In genomic region chr10:6669269-6669859, GRCh38 we compare ENCODE assay signal across 9 cellular contexts.
A peak's percentile ranks its signal among the peaks of the same experiment; 100 is the strongest.
DNase-seq lines count a peak whose midpoint lies in the region; ATAC-seq and TF ChIP-seq lines count a peak whose summit lies in the region.
"Had no signal": no experiment of that assay in that cellular context is flagged by ENCODE, and none has a peak within 500 bp of the region (broad histone marks: within the 10 kb centered on the region; RNA-seq: fewer than 3 reads in every experiment).

No MANE protein-coding gene starts in this region.

- peak; percentile 76 for TF ChIP-seq CTCF in CD8-positive, alpha-beta T cell (IDR thresholded peaks at IDR 0.05)

- no peak overlapping the region for H3K27ac Mint-ChIP-seq in CD8-positive, alpha-beta T cell
- H3K27ac Mint-ChIP-seq: memory B cell had no signal

- no peaks in the 10 kb centered on the region for H3K9me3 ChIP-seq in CD8-positive, alpha-beta T cell (ENCODE audit: low read length)

- intact Hi-C loops in CD8-positive, alpha-beta T cell (cut with DNase I, micrococcal nuclease), result loop anchor here (1.0 to 5.0 kb wide), 3 partner anchors 62 to 748 kb away; no protein-coding TSS in a partner anchor

- in situ Hi-C loops in SK-MEL-5 (cut with HindIII; ENCODE audit: low pct_unique_long_range_greater_than_20kb, low sequenced_read_pairs), result no loop called here

- H3K9me3 Mint-ChIP-seq in CD8-positive, alpha-beta T cell, result no peaks in the 10 kb centered on the region
- H3K9me3 Mint-ChIP-seq: memory B cell had no signal

- H3K4me3 ChIP-seq in CD8-positive, alpha-beta T cell (ENCODE audit: low read depth, low read length), result no peak overlapping the region

- ATAC-seq in CD8-positive, alpha-beta T cell, result peak; percentile 48

- H3K36me3 ChIP-seq in CD8-positive, alpha-beta T cell (ENCODE audit: insufficient read depth, low read length), result no peaks in the 10 kb centered on the region

- peak in 1 of 7 experiments; percentile 8 for DNase-seq in CD8-positive, alpha-beta T cell
- DNase-seq in HCEC 1CT (peak; percentile 66), SK-MEL-5 (ENCODE audit: low read depth, low spot score) (peak; percentile 52), fibroblast of peridontal ligament (ENCODE audit: extremely low read depth) (peak; percentile 66), retina (peak; percentile 29), GF-D8 (lab: John Stamatoyannopoulos, UW) (no peak)
- no peak for DNase-seq in stimulated activated CD4-positive, alpha-beta T cell treated with anti-CD3 and anti-CD28 coated beads, Interleukin-2, amount 100 ng/mL, for 48 hours
- no peak for DNase-seq in activated CD4-positive, CD25-positive, alpha-beta regulatory T cell treated with anti-CD3 and anti-CD28 coated beads, Interleukin-2, amount 50 U/mL, for 72 hours

- peaks cover 13% of the 10 kb centered on the region for H3K4me1 ChIP-seq in CD8-positive, alpha-beta T cell (ENCODE audit: insufficient read depth, low read length)

- H3K27me3 ChIP-seq in CD8-positive, alpha-beta T cell (ENCODE audit: insufficient read depth, low read length), result no peaks in the 10 kb centered on the region

- CTCF ChIA-PET in CD8-positive, alpha-beta T cell (lab: Charles Lee), result interaction anchor here (1.0 to 4.3 kb wide), 15 partner anchors 9 to 274 kb away, joined by 3 to 34 read pairs (median 5); partner anchors contain the start of gene PRKCQ

- H3K4me3 Mint-ChIP-seq in CD8-positive, alpha-beta T cell, result no peak overlapping the region
- H3K4me3 Mint-ChIP-seq: memory B cell had no signal

- POLR2A ChIA-PET in CD8-positive, alpha-beta T cell (lab: Charles Lee), result no interaction called here

- no peaks in the 10 kb centered on the region for H3K27me3 Mint-ChIP-seq in CD8-positive, alpha-beta T cell (ENCODE audit: low read depth)

- no peaks in the 10 kb centered on the region for H3K36me3 Mint-ChIP-seq in CD8-positive, alpha-beta T cell
- H3K36me3 Mint-ChIP-seq: memory B cell had no signal

- no peak overlapping the region for H3K27ac ChIP-seq in CD8-positive, alpha-beta T cell (ENCODE audit: low read depth, low read length)

- peaks cover 18% of the 10 kb centered on the region for H3K4me1 Mint-ChIP-seq in CD8-positive, alpha-beta T cell (ENCODE audit: low read depth)

Comparison
In these comparisons a context has a peak if more than half of its experiments do, and no peak if none do; other contexts are left out.
1. DNase-seq: peak in HCEC 1CT (single experiment), SK-MEL-5 (single experiment), fibroblast of peridontal ligament (single experiment) and retina (single experiment); none in stimulated activated CD4-positive, alpha-beta T cell treated with anti-CD3 and anti-CD28 coated beads, Interleukin-2, amount 100 ng/mL, for 48 hours (0 of 2), activated CD4-positive, CD25-positive, alpha-beta regulatory T cell treated with anti-CD3 and anti-CD28 coated beads, Interleukin-2, amount 50 U/mL, for 72 hours (single experiment) and GF-D8 (single experiment).